In the genomic region with DNA sequence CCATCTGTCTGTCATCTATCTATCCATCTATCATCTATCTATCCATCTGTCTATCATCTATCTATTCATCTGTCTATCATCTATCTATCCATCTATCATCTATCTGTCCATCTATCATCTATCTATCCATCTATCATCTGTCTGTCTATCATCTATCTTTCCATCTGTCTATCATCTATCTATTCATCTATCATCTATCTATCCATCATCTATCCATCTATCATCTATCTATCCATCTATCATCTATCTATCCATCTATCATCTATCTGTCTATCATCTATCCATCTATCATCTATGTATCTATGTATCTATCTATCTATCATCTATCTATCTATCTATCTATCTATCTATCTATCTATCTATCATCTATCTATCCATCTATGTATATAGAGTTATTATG, we compare ENCODE assay signal across 2 cellular contexts.
A peak's percentile ranks its signal among the peaks of the same experiment; 100 is the strongest.
TF ChIP-seq lines count a peak whose summit lies in the region.

No MANE protein-coding gene starts in this region.

TF ChIP-seq in HEK293T, 16 proteins besides CTCF, POLR2A, EP300 and RAD21:
- TF ChIP-seq, protein P1, sequence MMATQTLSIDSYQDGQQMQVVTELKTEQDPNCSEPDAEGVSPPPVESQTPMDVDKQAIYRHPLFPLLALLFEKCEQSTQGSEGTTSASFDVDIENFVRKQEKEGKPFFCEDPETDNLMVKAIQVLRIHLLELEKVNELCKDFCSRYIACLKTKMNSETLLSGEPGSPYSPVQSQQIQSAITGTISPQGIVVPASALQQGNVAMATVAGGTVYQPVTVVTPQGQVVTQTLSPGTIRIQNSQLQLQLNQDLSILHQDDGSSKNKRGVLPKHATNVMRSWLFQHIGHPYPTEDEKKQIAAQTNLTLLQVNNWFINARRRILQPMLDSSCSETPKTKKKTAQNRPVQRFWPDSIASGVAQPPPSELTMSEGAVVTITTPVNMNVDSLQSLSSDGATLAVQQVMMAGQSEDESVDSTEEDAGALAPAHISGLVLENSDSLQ (IDR thresholded peaks at IDR 0.05), result peak; percentile 82
TF ChIP-seq in HEK293T: peak in this region for 1; not testable (repeated sequence) for 15.

TF ChIP-seq in K562, 482 proteins besides CTCF, POLR2A, EP300 and RAD21:
- TF ChIP-seq DACH1 (IDR thresholded peaks at IDR 0.05; ENCODE audit: partially characterized antibody) (peak; percentile 86), CREBBP (IDR thresholded peaks at IDR 0.05; ENCODE audit: low read depth, low read length) (peak; percentile 14)
